Comparison of ENCODE assay signal across 7 cellular contexts in genomic region chr10:60942604-60943269, GRCh38. TPM values are rescaled to one million over a fixed set of nuclear protein-coding genes. Genes with fewer than 3 reads are reported as not detected.
DNase-seq lines count a peak whose midpoint lies in the region; ATAC-seq and TF ChIP-seq lines count a peak whose summit lies in the region.

No MANE protein-coding gene starts in this region.

- DNase-seq in GM12865 (ENCODE audit: low read depth) (peak; percentile 26), GM23338 (ENCODE audit: low spot score) (peak; percentile 25), NCI-H526 treated with DMSO at 0.1 percent for 48 hours (lab: John Stamatoyannopoulos, UW) (peak; percentile 51), breast epithelium (ENCODE audit: low spot score in 2 of 2) (no peak), kidney epithelial cell (ENCODE audit: low read depth) (no peak), NCI-H128 (lab: John Stamatoyannopoulos, UW; ENCODE audit: unreplicated experiment) (no peak)
- peak in 1 of 2 donors; percentile 49 for DNase-seq in stimulated activated effector memory CD8-positive, alpha-beta T cell treated with anti-CD3 and anti-CD28 coated beads, Interleukin-12 subunit alpha, Interleukin-12 subunit beta, amount 100 ng/mL, for 72 hours (ENCODE audit: low spot score in 2 of 2)

- H3K9me2 ChIP-seq in GM23338 (ENCODE audit: insufficient read depth): no peaks in the 10 kb centered on the region

- H3K36me3 Mint-ChIP-seq in GM23338 (ENCODE audit: low read depth): no peaks in the 10 kb centered on the region
- H3K36me3 Mint-ChIP-seq in stimulated activated effector memory CD8-positive, alpha-beta T cell treated with anti-CD3 and anti-CD28 coated beads, Interleukin-12 subunit alpha, Interleukin-12 subunit beta, amount 100 ng/mL, for 72 hours: no peaks in the 10 kb centered on the region

- no peak for ATAC-seq in GM23338
- ATAC-seq in stimulated activated effector memory CD8-positive, alpha-beta T cell treated with anti-CD3 and anti-CD28 coated beads, Interleukin-12 subunit alpha, Interleukin-12 subunit beta, amount 100 ng/mL, for 72 hours: peak; percentile 62

- H3K79me2 ChIP-seq in GM23338 (replicated peaks; ENCODE audit: insufficient read depth): no peaks in the 10 kb centered on the region

- H3K27ac ChIP-seq in GM23338 (ENCODE audit: low read depth) (no peak overlapping the region), breast epithelium (peak overlapping the region; percentile 88 to 94)

- H3K4me2 ChIP-seq in GM23338: peak overlapping the region; percentile 94

- H3K27ac Mint-ChIP-seq in GM23338: peak overlapping the region; percentile 87
- H3K27ac Mint-ChIP-seq in stimulated activated effector memory CD8-positive, alpha-beta T cell treated with anti-CD3 and anti-CD28 coated beads, Interleukin-12 subunit alpha, Interleukin-12 subunit beta, amount 100 ng/mL, for 72 hours: no peak overlapping the region

- TF ChIP-seq CTCF in GM12865 (IDR thresholded peaks at IDR 0.05; ENCODE audit: insufficient read depth, low read depth, low read length, missing control alignments): no peak
- TF ChIP-seq CTCF in GM23338 (conservative IDR thresholded peaks at IDR 0.05; ENCODE audit: low read depth in 2 of 2): no peak
- no peak for TF ChIP-seq CTCF in breast epithelium (IDR thresholded peaks at IDR 0.05)
- TF ChIP-seq CTCF in kidney epithelial cell (IDR thresholded peaks at IDR 0.05; ENCODE audit: insufficient read depth, low read length, poor library complexity, severe bottlenecking): no peak

- intact Hi-C loops in breast epithelium (cut with DNase I; ENCODE audit: low total_unique reads): no loop called here

- peak overlapping the region; percentile 94 for H2AFZ ChIP-seq in GM23338

- H3K9me3 ChIP-seq in breast epithelium: no peaks in the 10 kb centered on the region

- peaks cover 17% of the 10 kb centered on the region for H3K27me3 ChIP-seq in GM23338 (ENCODE audit: insufficient read depth)
- no peaks in the 10 kb centered on the region for H3K27me3 ChIP-seq in breast epithelium
- H3K27me3 ChIP-seq in kidney epithelial cell (ENCODE audit: control insufficient read depth, insufficient read depth, low read length): no peaks in the 10 kb centered on the region

- H3K27me3 Mint-ChIP-seq in GM23338 (ENCODE audit: insufficient read depth, low read depth, poor library complexity): peaks cover 12% of the 10 kb centered on the region

- H3K4me3 ChIP-seq in GM12865 (ENCODE audit: low read depth, low read length): no peak overlapping the region
- peak overlapping the region; percentile 79 for H3K4me3 ChIP-seq in GM23338
- peak overlapping the region; percentile 77 to 79 (median 78) for H3K4me3 ChIP-seq in breast epithelium
- H3K4me3 ChIP-seq in kidney epithelial cell (ENCODE audit: low read depth, low read length): peak overlapping the region; percentile 75

- H3K4me1 ChIP-seq in GM23338 (ENCODE audit: insufficient read depth) (peaks cover 9% of the 10 kb centered on the region), breast epithelium (no peaks in the 10 kb centered on the region)

- TF ChIP-seq POLR2A in breast epithelium (IDR thresholded peaks at IDR 0.05): no peak

- no peaks in the 10 kb centered on the region for H3F3A ChIP-seq in GM23338 (replicated peaks; ENCODE audit: low read depth)

- H3K36me3 ChIP-seq in GM23338 (ENCODE audit: insufficient read depth) (no peaks in the 10 kb centered on the region), breast epithelium (no peaks in the 10 kb centered on the region), kidney epithelial cell (ENCODE audit: control insufficient read depth, insufficient read depth, low read length) (no peaks in the 10 kb centered on the region)

- H3K4me1 Mint-ChIP-seq in GM23338: peaks cover 19% of the 10 kb centered on the region
- H3K4me1 Mint-ChIP-seq in stimulated activated effector memory CD8-positive, alpha-beta T cell treated with anti-CD3 and anti-CD28 coated beads, Interleukin-12 subunit alpha, Interleukin-12 subunit beta, amount 100 ng/mL, for 72 hours: peaks cover 16% of the 10 kb centered on the region

- H3K4me3 Mint-ChIP-seq in GM23338: peak overlapping the region; percentile 87
- H3K4me3 Mint-ChIP-seq in stimulated activated effector memory CD8-positive, alpha-beta T cell treated with anti-CD3 and anti-CD28 coated beads, Interleukin-12 subunit alpha, Interleukin-12 subunit beta, amount 100 ng/mL, for 72 hours: peak overlapping the region; percentile 47

- H4K20me1 ChIP-seq in GM23338 (replicated peaks; ENCODE audit: insufficient read depth): no peaks in the 10 kb centered on the region

- H3K9me3 Mint-ChIP-seq in GM23338: no peaks in the 10 kb centered on the region
- no peaks in the 10 kb centered on the region for H3K9me3 Mint-ChIP-seq in stimulated activated effector memory CD8-positive, alpha-beta T cell treated with anti-CD3 and anti-CD28 coated beads, Interleukin-12 subunit alpha, Interleukin-12 subunit beta, amount 100 ng/mL, for 72 hours

TF ChIP-seq in GM23338, 12 proteins besides CTCF, POLR2A, EP300 and RAD21 (continues in another document):
- no peak for TF ChIP-seq REST (IDR thresholded peaks at IDR 0.05; ENCODE audit: unreplicated experiment)
- no peak for TF ChIP-seq CREB1 (CRISPR knock-in tag; IDR thresholded peaks at IDR 0.05; ENCODE audit: low read depth)
- no peak for TF ChIP-seq EZH2phosphoT487 (IDR thresholded peaks at IDR 0.05; ENCODE audit: unreplicated experiment)
- TF ChIP-seq ZNF114 (CRISPR knock-in tag; IDR thresholded peaks at IDR 0.05): no peak
- no peak for TF ChIP-seq ZNF331 (CRISPR knock-in tag; IDR thresholded peaks at IDR 0.05; ENCODE audit: low read depth)
- no peak for TF ChIP-seq JUNB (IDR thresholded peaks at IDR 0.05; ENCODE audit: unreplicated experiment)
- TF ChIP-seq ETS1 (IDR thresholded peaks at IDR 0.05): no peak

RNA-seq across cellular contexts. Expression of gene RHOBTB1, which starts 1.2 kb away (rescaled TPM):
- 13.2 and 24.8 TPM in 2 replicates for total RNA-seq in GM23338 (2014; rRNA removed; shearing (Covaris generic))
- 4.6 and 4.8 TPM in 2 replicates for polyA plus RNA-seq in GM23338 (2016; fragmentation: Nextera tagmentation; extraction: Ambion mirVana)
- total RNA-seq in breast epithelium (10 to 100 TPM; 11.4 to 14.6 (median 13.4) TPM), kidney epithelial cell (21.3 and 22.2 TPM in 2 replicates)

Comparison
In these comparisons a context has a peak if more than half of its experiments do, and no peak if none do; other contexts are left out.
1. DNase-seq: peak in GM12865 (single experiment), GM23338 (single experiment) and NCI-H526 treated with DMSO at 0.1 percent for 48 hours (single experiment); none in breast epithelium (0 of 2), kidney epithelial cell (single experiment) and NCI-H128 (single experiment).